Comparison of ENCODE assay signal across 13 cellular contexts in the genomic region with DNA sequence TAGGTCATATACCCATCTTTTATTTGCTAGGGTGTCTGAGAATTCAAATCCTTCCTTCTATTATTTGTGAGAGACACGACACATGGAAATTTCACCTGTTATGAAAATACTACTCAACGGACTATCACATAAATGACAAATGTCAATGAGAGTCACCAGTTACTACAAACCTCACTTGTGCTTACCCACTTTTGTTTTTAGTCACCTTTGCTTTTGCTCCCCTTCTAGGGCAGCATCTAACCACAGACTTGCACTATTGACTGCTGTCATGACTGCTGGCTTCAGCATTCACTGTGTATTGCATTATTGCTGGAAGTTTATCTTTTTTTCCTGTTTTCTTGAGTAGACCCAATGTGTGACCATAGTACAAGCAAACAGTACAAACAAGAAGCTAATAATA.
"Had no signal": no experiment of that assay in that cellular context is flagged by ENCODE, and none has a peak within 500 bp of the region (broad histone marks: within the 10 kb centered on the region; RNA-seq: fewer than 3 reads in every experiment).

No MANE protein-coding gene starts in this region.

- H2AFZ ChIP-seq: parathyroid adenoma had no signal

- H3K9me3 ChIP-seq: neutrophil had no signal

- H3K27ac ChIP-seq: neutrophil, parathyroid adenoma had no signal

- H3K27me3 Mint-ChIP-seq: activated naive CD4-positive, alpha-beta T cell treated with anti-CD3 and anti-CD28 coated beads, Interleukin-2, amount 10 ng/mL, durations not matched to agents 7 days and 5 days; dendritic cell treated with granulocyte-macrophage colony-stimulating factor and Interleukin-4, amounts not matched to agents 40 ng/mL and 50 ng/mL, for 4 days; naive thymus-derived CD8-positive, alpha-beta T cell; stimulated activated memory B cell treated with anti-CD40 and anti-IgM and Interleukin-4, amounts not matched to agents 10 μg/mL and 1 μg/mL and 100 μg/mL, for 72 hours had no signal

- H3K36me3 Mint-ChIP-seq: activated naive CD4-positive, alpha-beta T cell treated with anti-CD3 and anti-CD28 coated beads, Interleukin-2, amount 10 ng/mL, durations not matched to agents 7 days and 5 days; naive thymus-derived CD8-positive, alpha-beta T cell; stimulated activated memory B cell treated with anti-CD40 and anti-IgM and Interleukin-4, amounts not matched to agents 10 μg/mL and 1 μg/mL and 100 μg/mL, for 72 hours had no signal

- H3K27me3 ChIP-seq: neutrophil had no signal

- H3K4me1 ChIP-seq: parathyroid adenoma had no signal

- H3K27ac Mint-ChIP-seq: activated naive CD4-positive, alpha-beta T cell treated with anti-CD3 and anti-CD28 coated beads, Interleukin-2, amount 10 ng/mL, durations not matched to agents 7 days and 5 days; dendritic cell treated with granulocyte-macrophage colony-stimulating factor and Interleukin-4, amounts not matched to agents 40 ng/mL and 50 ng/mL, for 4 days; naive thymus-derived CD8-positive, alpha-beta T cell; stimulated activated memory B cell treated with anti-CD40 and anti-IgM and Interleukin-4, amounts not matched to agents 10 μg/mL and 1 μg/mL and 100 μg/mL, for 72 hours had no signal

- H3K4me1 Mint-ChIP-seq: activated naive CD4-positive, alpha-beta T cell treated with anti-CD3 and anti-CD28 coated beads, Interleukin-2, amount 10 ng/mL, durations not matched to agents 7 days and 5 days; naive thymus-derived CD8-positive, alpha-beta T cell; stimulated activated memory B cell treated with anti-CD40 and anti-IgM and Interleukin-4, amounts not matched to agents 10 μg/mL and 1 μg/mL and 100 μg/mL, for 72 hours had no signal

- H3K36me3 ChIP-seq: neutrophil had no signal

- ATAC-seq: naive thymus-derived CD8-positive, alpha-beta T cell; stimulated activated memory B cell treated with anti-CD40 and anti-IgM and Interleukin-4, amounts not matched to agents 10 μg/mL and 1 μg/mL and 100 μg/mL, for 72 hours had no signal

- H3K4me3 Mint-ChIP-seq: activated naive CD4-positive, alpha-beta T cell treated with anti-CD3 and anti-CD28 coated beads, Interleukin-2, amount 10 ng/mL, durations not matched to agents 7 days and 5 days; dendritic cell treated with granulocyte-macrophage colony-stimulating factor and Interleukin-4, amounts not matched to agents 40 ng/mL and 50 ng/mL, for 4 days; naive thymus-derived CD8-positive, alpha-beta T cell; stimulated activated memory B cell treated with anti-CD40 and anti-IgM and Interleukin-4, amounts not matched to agents 10 μg/mL and 1 μg/mL and 100 μg/mL, for 72 hours had no signal

- H3K79me2 ChIP-seq: parathyroid adenoma had no signal

- H3K9ac ChIP-seq: parathyroid adenoma had no signal

- DNase-seq: activated CD4-positive, alpha-beta T cell treated with anti-CD3 and anti-CD28 coated beads, Interleukin-2, amount 50 U/mL, for 4 hours; activated CD4-positive, CD25-positive, alpha-beta regulatory T cell treated with anti-CD3 and anti-CD28 coated beads, Interleukin-2, amount 50 U/mL, for 72 hours; activated naive CD4-positive, alpha-beta T cell treated with anti-CD3 and anti-CD28 coated beads, Interleukin-2, amount 10 ng/mL, durations not matched to agents 7 days and 5 days; effector memory CD4-positive, alpha-beta T cell; head of caudate nucleus; kidney glomerular epithelial cell; mesenchymal stem cell; naive thymus-derived CD8-positive, alpha-beta T cell; stimulated activated CD4-positive, alpha-beta T cell treated with anti-CD3 and anti-CD28 coated beads, Interleukin-12 subunit alpha, Interleukin-12 subunit beta, amount 100 ng/mL, for 4 hours had no signal
